ENCODE assay signal across 8 cellular contexts in genomic region chr1:94061513-94062443, GRCh38. TPM values are rescaled to one million over a fixed set of nuclear protein-coding genes. Genes with fewer than 3 reads are reported as not detected.
A peak's percentile ranks its signal among the peaks of the same experiment; 100 is the strongest.
DNase-seq lines count a peak whose midpoint lies in the region; ATAC-seq and TF ChIP-seq lines count a peak whose summit lies in the region.

No MANE protein-coding gene starts in this region.

- intact Hi-C loops in heart right ventricle (cut with DNase I), result loop anchor here (1.0 to 10.0 kb wide), 15 partner anchors 17 to 276 kb away; partner anchors contain the start of gene ARHGAP29 (in 5 of the 10)

- H3K36me3 Mint-ChIP-seq in activated naive CD4-positive, alpha-beta T cell treated with anti-CD3 and anti-CD28 coated beads, Interleukin-2, amount 10 ng/mL, durations not matched to agents 7 days and 5 days, result no peaks in the 10 kb centered on the region

- no peaks in the 10 kb centered on the region for H3K36me3 ChIP-seq in heart right ventricle

- ATAC-seq in HG03342 (IDR thresholded peaks at IDR 0.05; ENCODE audit: unreplicated experiment) (peak; percentile 89), heart right ventricle (peak; percentile 65 to 91 (median 84)), HG03280 (IDR thresholded peaks at IDR 0.05; ENCODE audit: unreplicated experiment) (no peak)

- no peaks in the 10 kb centered on the region for H3K9me3 ChIP-seq in heart right ventricle

- CTCF ChIA-PET in activated naive CD4-positive, alpha-beta T cell treated with anti-CD3 and anti-CD28 coated beads, Interleukin-2, amount 10 ng/mL, durations not matched to agents 7 days and 5 days (lab: Charles Lee), result interaction anchor here (0.6 to 7.8 kb wide), 20 partner anchors 9 to 403 kb away, joined by 3 to 64 read pairs (median 4); no protein-coding TSS in a partner anchor

- no peak overlapping the region for H3K4me3 ChIP-seq in heart right ventricle

- H3K27me3 Mint-ChIP-seq in activated naive CD4-positive, alpha-beta T cell treated with anti-CD3 and anti-CD28 coated beads, Interleukin-2, amount 10 ng/mL, durations not matched to agents 7 days and 5 days, result peaks cover 29% of the 10 kb centered on the region

- no peak overlapping the region for H3K4me3 Mint-ChIP-seq in activated naive CD4-positive, alpha-beta T cell treated with anti-CD3 and anti-CD28 coated beads, Interleukin-2, amount 10 ng/mL, durations not matched to agents 7 days and 5 days

- TF ChIP-seq CTCF in heart right ventricle (IDR thresholded peaks at IDR 0.05), result peak; percentile 81 to 94 (median 89)

- no peaks in the 10 kb centered on the region for H3K4me1 Mint-ChIP-seq in activated naive CD4-positive, alpha-beta T cell treated with anti-CD3 and anti-CD28 coated beads, Interleukin-2, amount 10 ng/mL, durations not matched to agents 7 days and 5 days

- H3K27me3 ChIP-seq in heart right ventricle, result peaks cover 0 to 9% (median 0%) of the 10 kb centered on the region in 7 donors

- H3K27ac Mint-ChIP-seq in activated naive CD4-positive, alpha-beta T cell treated with anti-CD3 and anti-CD28 coated beads, Interleukin-2, amount 10 ng/mL, durations not matched to agents 7 days and 5 days, result no peak overlapping the region

- DNase-seq in DMS 273 (lab: John Stamatoyannopoulos, UW; ENCODE audit: unreplicated experiment), result peak; percentile 81
- peak; percentile 63 for DNase-seq in GM19240 (ENCODE audit: insufficient read length, low spot score)
- peak; percentile 39 for DNase-seq in NCI-H748 (lab: John Stamatoyannopoulos, UW; ENCODE audit: unreplicated experiment)
- DNase-seq in activated naive CD4-positive, alpha-beta T cell treated with anti-CD3 and anti-CD28 coated beads, Interleukin-2, amount 10 ng/mL, durations not matched to agents 7 days and 5 days, result peak; percentile 51
- peak; percentile 53 to 85 for DNase-seq in heart right ventricle
- DNase-seq in putamen (ENCODE audit: low spot score), result peak; percentile 43

- H3K4me1 ChIP-seq in heart right ventricle, result peaks cover 0 to 77% (median 49%) of the 10 kb centered on the region in 9 donors

- 17 to 18% methylated on average over 5 of the region's 5 CpGs for WGBS in heart right ventricle, 2 donors

- no peaks in the 10 kb centered on the region for H3K9me3 Mint-ChIP-seq in activated naive CD4-positive, alpha-beta T cell treated with anti-CD3 and anti-CD28 coated beads, Interleukin-2, amount 10 ng/mL, durations not matched to agents 7 days and 5 days

- H3K27ac ChIP-seq in heart right ventricle, result peak overlapping the region in 9 of 10 donors; percentile 33 to 81 (median 62)

RNA-seq across cellular contexts. Expression of gene ABCA4, which starts 59.2 kb away (rescaled TPM):
- under 1 TPM; 0.05 to 0.66 (median 0.22) TPM for total RNA-seq in heart right ventricle
- under 1 TPM; 0.09 to 0.22 TPM for polyA plus RNA-seq in heart right ventricle
